Comparison of ENCODE assay signal across 9 cellular contexts in genomic region chr4:40193018-40193571, GRCh38. TPM values are rescaled to one million over a fixed set of nuclear protein-coding genes. Genes with fewer than 3 reads are reported as not detected.
A peak's percentile ranks its signal among the peaks of the same experiment; 100 is the strongest.
DNase-seq lines count a peak whose midpoint lies in the region; ATAC-seq, FAIRE-seq and TF ChIP-seq lines count a peak whose summit lies in the region.
"Had no signal": no experiment of that assay in that cellular context is flagged by ENCODE, and none has a peak within 500 bp of the region (broad histone marks: within the 10 kb centered on the region; RNA-seq: fewer than 3 reads in every experiment).

No MANE protein-coding gene starts in this region.

- H3K27ac ChIP-seq in CD4-positive, CD25-positive, alpha-beta regulatory T cell (ENCODE audit: insufficient read depth, low read length, poor library complexity, severe bottlenecking) = peak overlapping the region; percentile 100
- no peak overlapping the region for H3K27ac ChIP-seq in kidney (ENCODE audit: low read depth in 2 of 2, low read length in 2 of 2)

- peak; percentile 15 to 26 for ATAC-seq in CD4-positive, CD25-positive, alpha-beta regulatory T cell (ENCODE audit: low read depth in 2 of 2)
- ATAC-seq in GM19395 (IDR thresholded peaks at IDR 0.05; ENCODE audit: unreplicated experiment) = peak; percentile 37
- ATAC-seq in HG03460 (IDR thresholded peaks at IDR 0.05; ENCODE audit: unreplicated experiment) = peak; percentile 35

- H3K36me3 Mint-ChIP-seq in CD4-positive, CD25-positive, alpha-beta regulatory T cell = peaks cover 10% of the 10 kb centered on the region
- peaks cover 3% of the 10 kb centered on the region for H3K36me3 Mint-ChIP-seq in activated naive CD8-positive, alpha-beta T cell
- peaks cover 0 to 3% of the 10 kb centered on the region in 2 donors for H3K36me3 Mint-ChIP-seq in CD14-positive monocyte
- no peaks in the 10 kb centered on the region for H3K36me3 Mint-ChIP-seq in glutamatergic neuron (ENCODE audit: unreplicated experiment)

- peak overlapping the region; percentile 97 to 99 (median 98) for H3K4me3 Mint-ChIP-seq in CD4-positive, CD25-positive, alpha-beta regulatory T cell
- peak overlapping the region; percentile 87 for H3K4me3 Mint-ChIP-seq in activated naive CD8-positive, alpha-beta T cell
- H3K4me3 Mint-ChIP-seq in CD14-positive monocyte (peak overlapping the region in 1 of 2 donors; percentile 28), glutamatergic neuron (ENCODE audit: unreplicated experiment) (no peak overlapping the region)

- H3K4me3 ChIP-seq in CD4-positive, CD25-positive, alpha-beta regulatory T cell (ENCODE audit: low read depth, low read length) = peak overlapping the region; percentile 87
- no peak overlapping the region for H3K4me3 ChIP-seq in kidney (ENCODE audit: low read length in 2 of 2)

- TF ChIP-seq CTCF in CD14-positive monocyte (IDR thresholded peaks at IDR 0.05) = no peak
- TF ChIP-seq CTCF in kidney (IDR thresholded peaks at IDR 0.05; ENCODE audit: borderline replicate concordance, extremely low read depth, insufficient read depth) = no peak
- no peak for TF ChIP-seq CTCF in glutamatergic neuron (IDR thresholded peaks at IDR 0.05; ENCODE audit: partially characterized antibody, unreplicated experiment)

- peak in 2 of 3 donors; percentile 71 to 90 for DNase-seq in CD4-positive, CD25-positive, alpha-beta regulatory T cell
- no peak for DNase-seq in DMS153 (lab: John Stamatoyannopoulos, UW)
- no peak for DNase-seq in CD14-positive monocyte (ENCODE audit: low spot score)
- DNase-seq in kidney = no peak
- no peak for DNase-seq in glutamatergic neuron

- peak overlapping the region; percentile 99 for H3K27ac Mint-ChIP-seq in CD4-positive, CD25-positive, alpha-beta regulatory T cell
- peak overlapping the region; percentile 100 for H3K27ac Mint-ChIP-seq in activated naive CD8-positive, alpha-beta T cell
- H3K27ac Mint-ChIP-seq in CD14-positive monocyte (peak overlapping the region in 3 of 7 donors; percentile 13 to 84 (median 32)), glutamatergic neuron (ENCODE audit: unreplicated experiment) (no peak overlapping the region)

- intact Hi-C loops in CD14-positive monocyte (cut with micrococcal nuclease) = no loop called here
- intact Hi-C loops in kidney (cut with DNase I) = no loop called here

- peaks cover 50% of the 10 kb centered on the region for H3K4me1 ChIP-seq in CD4-positive, CD25-positive, alpha-beta regulatory T cell (ENCODE audit: control insufficient read depth, insufficient read depth, low read length, poor library complexity, severe bottlenecking)
- H3K4me1 ChIP-seq in kidney (ENCODE audit: control insufficient read depth in 1 of 2, insufficient read depth in 1 of 2, low read depth in 1 of 2, low read length in 2 of 2) = no peaks in the 10 kb centered on the region

- no peak overlapping the region for H3K9ac ChIP-seq in kidney (ENCODE audit: low read length in 2 of 2)

- H3K9me3 Mint-ChIP-seq in CD4-positive, CD25-positive, alpha-beta regulatory T cell = peaks cover 0 to 3% (median 0%) of the 10 kb centered on the region in 7 donors
- H3K9me3 Mint-ChIP-seq in activated naive CD8-positive, alpha-beta T cell (ENCODE audit: low read depth) = no peaks in the 10 kb centered on the region
- peaks cover 0 to 1% (median 0%) of the 10 kb centered on the region in 7 donors for H3K9me3 Mint-ChIP-seq in CD14-positive monocyte
- H3K9me3 Mint-ChIP-seq in glutamatergic neuron (ENCODE audit: unreplicated experiment) = no peaks in the 10 kb centered on the region

- H3K9me3 ChIP-seq in CD4-positive, CD25-positive, alpha-beta regulatory T cell (ENCODE audit: control insufficient read depth in 2 of 2, low read length in 2 of 2) = no peaks in the 10 kb centered on the region
- no peaks in the 10 kb centered on the region for H3K9me3 ChIP-seq in kidney (ENCODE audit: control insufficient read depth in 1 of 2, low read length in 2 of 2)

- H3K36me3 ChIP-seq in CD4-positive, CD25-positive, alpha-beta regulatory T cell (ENCODE audit: control insufficient read depth, insufficient read depth, low read length) = no peaks in the 10 kb centered on the region
- H3K36me3 ChIP-seq in kidney (ENCODE audit: control insufficient read depth in 1 of 2, insufficient read depth in 2 of 2, low read length in 2 of 2) = no peaks in the 10 kb centered on the region

- no peak for FAIRE-seq in kidney (lab: Jason Lieb, UNC)
- FAIRE-seq: endothelial cell of umbilical vein had no signal

- peaks cover 4 to 70% (median 54%) of the 10 kb centered on the region in 4 donors for H3K4me1 Mint-ChIP-seq in CD4-positive, CD25-positive, alpha-beta regulatory T cell
- peaks cover 69% of the 10 kb centered on the region for H3K4me1 Mint-ChIP-seq in activated naive CD8-positive, alpha-beta T cell (ENCODE audit: low read depth)
- H3K4me1 Mint-ChIP-seq in CD14-positive monocyte (peaks cover 54% of the 10 kb centered on the region), glutamatergic neuron (ENCODE audit: low read depth, unreplicated experiment) (peaks cover 3% of the 10 kb centered on the region)

- H3K27me3 Mint-ChIP-seq in CD4-positive, CD25-positive, alpha-beta regulatory T cell = peaks cover 9% of the 10 kb centered on the region
- H3K27me3 Mint-ChIP-seq in activated naive CD8-positive, alpha-beta T cell = no peaks in the 10 kb centered on the region
- peaks cover 3 to 11% (median 3%) of the 10 kb centered on the region in 3 donors for H3K27me3 Mint-ChIP-seq in CD14-positive monocyte (ENCODE audit: low read depth in 3 of 3)
- no peaks in the 10 kb centered on the region for H3K27me3 Mint-ChIP-seq in glutamatergic neuron (ENCODE audit: unreplicated experiment)

- no peaks in the 10 kb centered on the region for H3K27me3 ChIP-seq in CD4-positive, CD25-positive, alpha-beta regulatory T cell (ENCODE audit: control insufficient read depth, insufficient read depth, low read length)

RNA-seq across cellular contexts. Expression of gene RHOH, which starts 3.7 kb away (rescaled TPM):
- 645 TPM for total RNA-seq in CD4-positive, CD25-positive, alpha-beta regulatory T cell
- 100 to 1,000 TPM; 360 to 479 (median 397) TPM for polyA plus RNA-seq in CD4-positive, CD25-positive, alpha-beta regulatory T cell
- polyA plus RNA-seq in CD14-positive monocyte = 1 to 10 TPM; 1.2 to 1.4 TPM
- total RNA-seq in kidney = 14.1 TPM
- 0.17 TPM for polyA plus RNA-seq in kidney (ENCODE audit: insufficient read depth, low read depth, low replicate concordance)
- not detected for total RNA-seq in glutamatergic neuron (ENCODE audit: unreplicated experiment)
- total RNA-seq: endothelial cell of umbilical vein had no signal
- polyA plus RNA-seq: endothelial cell of umbilical vein had no signal

Comparison
In these comparisons a context has a peak if more than half of its experiments do, and no peak if none do; other contexts are left out.
1. DNase-seq: peak in CD4-positive, CD25-positive, alpha-beta regulatory T cell (2 of 3); none in DMS153 (single experiment), CD14-positive monocyte (single experiment), kidney (single experiment) and glutamatergic neuron (single experiment).
2. RNA of gene RHOH, which starts 3.7 kb away (total RNA-seq): 645 TPM in CD4-positive, CD25-positive, alpha-beta regulatory T cell (single experiment); 14.1 TPM in kidney (single experiment) and not detected in glutamatergic neuron (single experiment); every median in the first group is over 10 times any median in the second.
3. Peak in every context shown above with its lines, with median percentiles within 50 percentile points of each other: ATAC-seq.